24 cellular contexts compared by ENCODE assay signal in genomic region chr1:229536982-229537381, GRCh38.
"Had no signal": no experiment of that assay in that cellular context is flagged by ENCODE, and none has a peak within 500 bp of the region (broad histone marks: within the 10 kb centered on the region; RNA-seq: fewer than 3 reads in every experiment).

No MANE protein-coding gene starts in this region.

- H3K27me3 ChIP-seq: foreskin keratinocyte, tibial nerve, uterus had no signal

- H3K4me1 Mint-ChIP-seq: brain had no signal

- DNase-seq: activated CD4-positive, alpha-beta memory T cell treated with anti-CD3 and anti-CD28 coated beads for 36 hours; activated CD4-positive, alpha-beta T cell treated with anti-CD3 and anti-CD28 coated beads for 1 hour; activated CD8-positive, alpha-beta memory T cell treated with anti-CD3 and anti-CD28 coated beads, Interleukin-2, amount 10 ng/mL, durations not matched to agents 7 days and 5 days; activated effector memory CD4-positive, alpha-beta T cell treated with anti-CD3 and anti-CD28 coated beads, Interleukin-2, amount 50 U/mL, for 16 hours; activated T-cell treated with anti-CD3 and anti-CD28 coated beads, Interleukin-2, amount 50 U/mL, for 1 hour; amygdala; central memory CD4-positive, alpha-beta T cell; cortex of kidney; effector CD4-positive, alpha-beta T cell; foreskin keratinocyte; glutamatergic neuron; hypothalamus; left ventricle myocardium inferior; naive B cell; stimulated activated CD4-positive, alpha-beta T cell treated with anti-CD3 and anti-CD28 coated beads, Interleukin-15, amount 100 ng/mL, for 24 hours; stimulated activated CD4-positive, alpha-beta T cell treated with anti-CD3 and anti-CD28 coated beads, Interleukin-4, amount 100 ng/mL, for 1 hour; stimulated activated naive B cell treated with anti-CD40 and anti-IgM and Interleukin-4, amounts not matched to agents 10 μg/mL and 1 μg/mL and 100 μg/mL, for 72 hours; T-helper 9 cell; uterus had no signal

- H3K9me3 ChIP-seq: left ventricle myocardium inferior, tibial nerve, uterus had no signal

- H3K9me3 Mint-ChIP-seq: activated CD4-positive, alpha-beta memory T cell treated with anti-CD3 and anti-CD28 coated beads for 36 hours; activated naive CD4-positive, alpha-beta T cell treated with anti-CD3 and anti-CD28 coated beads, Interleukin-2, amount 50 U/mL, for 72 hours; brain; naive B cell; stimulated activated naive B cell treated with anti-CD40 and anti-IgM and Interleukin-4, amounts not matched to agents 10 μg/mL and 1 μg/mL and 100 μg/mL, for 72 hours had no signal

- H3K4me1 ChIP-seq: foreskin keratinocyte, left ventricle myocardium inferior, tibial nerve, uterus had no signal

- ATAC-seq: activated CD8-positive, alpha-beta memory T cell treated with anti-CD3 and anti-CD28 coated beads, Interleukin-2, amount 10 ng/mL, durations not matched to agents 7 days and 5 days; activated naive CD4-positive, alpha-beta T cell treated with anti-CD3 and anti-CD28 coated beads, Interleukin-2, amount 50 U/mL, for 72 hours; foreskin keratinocyte; stimulated activated naive B cell treated with anti-CD40 and anti-IgM and Interleukin-4, amounts not matched to agents 10 μg/mL and 1 μg/mL and 100 μg/mL, for 72 hours had no signal

- H3K36me3 ChIP-seq: uterus had no signal

- H3K27me3 Mint-ChIP-seq: activated CD4-positive, alpha-beta memory T cell treated with anti-CD3 and anti-CD28 coated beads for 36 hours; activated CD8-positive, alpha-beta memory T cell treated with anti-CD3 and anti-CD28 coated beads, Interleukin-2, amount 10 ng/mL, durations not matched to agents 7 days and 5 days; naive B cell; stimulated activated naive B cell treated with anti-CD40 and anti-IgM and Interleukin-4, amounts not matched to agents 10 μg/mL and 1 μg/mL and 100 μg/mL, for 72 hours had no signal

- FAIRE-seq: endothelial cell of umbilical vein had no signal

- H3K27ac Mint-ChIP-seq: activated CD4-positive, alpha-beta memory T cell treated with anti-CD3 and anti-CD28 coated beads for 36 hours; activated CD8-positive, alpha-beta memory T cell treated with anti-CD3 and anti-CD28 coated beads, Interleukin-2, amount 10 ng/mL, durations not matched to agents 7 days and 5 days; stimulated activated naive B cell treated with anti-CD40 and anti-IgM and Interleukin-4, amounts not matched to agents 10 μg/mL and 1 μg/mL and 100 μg/mL, for 72 hours had no signal

- H3K27ac ChIP-seq: foreskin keratinocyte, left ventricle myocardium inferior, skin epidermis, tibial nerve, uterus had no signal

- H3K4me3 Mint-ChIP-seq: activated CD4-positive, alpha-beta memory T cell treated with anti-CD3 and anti-CD28 coated beads for 36 hours; activated CD8-positive, alpha-beta memory T cell treated with anti-CD3 and anti-CD28 coated beads, Interleukin-2, amount 10 ng/mL, durations not matched to agents 7 days and 5 days; brain; naive B cell; stimulated activated naive B cell treated with anti-CD40 and anti-IgM and Interleukin-4, amounts not matched to agents 10 μg/mL and 1 μg/mL and 100 μg/mL, for 72 hours had no signal

- H3K4me3 ChIP-seq: left ventricle myocardium inferior, skin epidermis, tibial nerve, uterus had no signal
